In the genomic region with DNA sequence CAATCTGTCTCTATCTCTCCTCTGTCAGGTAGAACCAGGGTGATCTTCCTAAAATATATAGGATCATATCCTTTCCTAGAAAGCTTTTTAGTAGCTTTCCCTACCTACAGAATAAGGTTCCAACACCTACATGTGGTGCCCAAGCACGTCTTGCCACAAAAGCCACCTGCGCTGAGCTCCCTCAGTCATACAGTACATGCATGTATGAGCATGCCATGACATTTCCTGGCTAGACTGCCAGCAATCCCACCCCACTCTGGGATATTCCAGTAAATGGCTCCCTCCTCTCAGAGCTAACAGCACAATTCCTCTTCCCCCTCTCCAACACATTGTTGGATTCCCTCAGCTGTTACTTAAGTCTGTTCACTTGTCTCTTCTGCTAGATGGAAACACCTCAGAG, we compare ENCODE assay signal across 24 cellular contexts.
"Had no signal": no experiment of that assay in that cellular context is flagged by ENCODE, and none has a peak within 500 bp of the region (broad histone marks: within the 10 kb centered on the region; RNA-seq: fewer than 3 reads in every experiment).

No MANE protein-coding gene starts in this region.

- H3K4me3 ChIP-seq: ascending aorta, body of pancreas, cardiac muscle cell had no signal

- H3K9me3 Mint-ChIP-seq: activated naive CD4-positive, alpha-beta T cell treated with anti-CD3 and anti-CD28 coated beads, Interleukin-2, amount 50 U/mL, for 72 hours; activated naive CD8-positive, alpha-beta T cell treated with anti-CD3 and anti-CD28 coated beads, Interleukin-2, amount 50 U/mL, for 24 hours; activated T-cell treated with anti-CD3 and anti-CD28 coated beads, Interleukin-2, amount 50 U/mL, for 24 hours; IgD-negative memory B cell; T-helper 1 cell treated with Interleukin-12 subunit alpha and Interleukin-12 subunit beta and Interleukin-4 antibody, amounts not matched to agents 30 μg/mL and 1 μg/mL, for 36 hours had no signal

- H3K4me3 Mint-ChIP-seq: activated CD8-positive, alpha-beta memory T cell treated with anti-CD3 and anti-CD28 coated beads, Interleukin-2, amount 10 ng/mL, durations not matched to agents 7 days and 5 days; activated naive CD8-positive, alpha-beta T cell treated with anti-CD3 and anti-CD28 coated beads, Interleukin-2, amount 50 U/mL, for 24 hours; activated T-cell treated with anti-CD3 and anti-CD28 coated beads, Interleukin-2, amount 50 U/mL, for 24 hours; T-helper 1 cell treated with Interleukin-12 subunit alpha and Interleukin-12 subunit beta and Interleukin-4 antibody, amounts not matched to agents 30 μg/mL and 1 μg/mL, for 36 hours; WTC11 had no signal

- H3K4me1 ChIP-seq: ascending aorta had no signal

- H3K27ac Mint-ChIP-seq: activated CD8-positive, alpha-beta memory T cell treated with anti-CD3 and anti-CD28 coated beads, Interleukin-2, amount 10 ng/mL, durations not matched to agents 7 days and 5 days; activated naive CD4-positive, alpha-beta T cell treated with anti-CD3 and anti-CD28 coated beads, Interleukin-2, amount 50 U/mL, for 72 hours; activated naive CD8-positive, alpha-beta T cell treated with anti-CD3 and anti-CD28 coated beads, Interleukin-2, amount 50 U/mL, for 24 hours; activated T-cell treated with anti-CD3 and anti-CD28 coated beads, Interleukin-2, amount 50 U/mL, for 24 hours; T-helper 1 cell treated with Interleukin-12 subunit alpha and Interleukin-12 subunit beta and Interleukin-4 antibody, amounts not matched to agents 30 μg/mL and 1 μg/mL, for 36 hours; WTC11 had no signal

- H3K36me3 Mint-ChIP-seq: activated CD8-positive, alpha-beta memory T cell treated with anti-CD3 and anti-CD28 coated beads, Interleukin-2, amount 10 ng/mL, durations not matched to agents 7 days and 5 days; activated naive CD4-positive, alpha-beta T cell treated with anti-CD3 and anti-CD28 coated beads, Interleukin-2, amount 50 U/mL, for 72 hours; IgD-negative memory B cell; WTC11 had no signal

- H3K27ac ChIP-seq: ascending aorta, body of pancreas, cardiac muscle cell had no signal

- H3K27me3 ChIP-seq: ascending aorta, body of pancreas, cardiac muscle cell had no signal

- H3K9me3 ChIP-seq: ascending aorta, body of pancreas had no signal

- DNase-seq: activated CD4-positive, alpha-beta T cell treated with anti-CD3 and anti-CD28 coated beads for 48 hours; activated CD4-positive, alpha-beta T cell treated with anti-CD3 and anti-CD28 coated beads, Interleukin-2, amount 50 U/mL, for 48 hours; activated CD4-positive, CD25-positive, alpha-beta regulatory T cell treated with anti-CD3 and anti-CD28 coated beads, Interleukin-2, amount 50 U/mL, for 72 hours; activated CD8-positive, alpha-beta memory T cell treated with anti-CD3 and anti-CD28 coated beads, Interleukin-2, amount 10 ng/mL, durations not matched to agents 7 days and 5 days; activated effector memory CD4-positive, alpha-beta T cell treated with anti-CD3 and anti-CD28 coated beads, Interleukin-2, amount 50 U/mL, for 16 hours; activated naive CD4-positive, alpha-beta T cell treated with Interleukin-2 at 50 U/mL for 16 hours; activated naive CD8-positive, alpha-beta T cell treated with anti-CD3 and anti-CD28 coated beads, Interleukin-2, amount 50 U/mL, for 24 hours; activated T-cell treated with anti-CD3 and anti-CD28 coated beads, Interleukin-2, amount 50 U/mL, for 24 hours; amniotic stem cell; body of pancreas; KG1; MM.1S; NCI-H1930; NCI-H345; NCI-H510A; NCI-H526 treated with DMSO at 0.1 percent for 48 hours; PC-3; SHP77 treated with DMSO at 0.1 percent for 48 hours had no signal

- H3K36me3 ChIP-seq: ascending aorta, cardiac muscle cell had no signal

- H3K4me1 Mint-ChIP-seq: activated CD8-positive, alpha-beta memory T cell treated with anti-CD3 and anti-CD28 coated beads, Interleukin-2, amount 10 ng/mL, durations not matched to agents 7 days and 5 days; activated naive CD8-positive, alpha-beta T cell treated with anti-CD3 and anti-CD28 coated beads, Interleukin-2, amount 50 U/mL, for 24 hours; IgD-negative memory B cell had no signal
